Comparison of ENCODE assay signal across 18 cellular contexts in genomic region chr16:66658860-66659190, GRCh38.
"Had no signal": no experiment of that assay in that cellular context is flagged by ENCODE, and none has a peak within 500 bp of the region (broad histone marks: within the 10 kb centered on the region; RNA-seq: fewer than 3 reads in every experiment).

No MANE protein-coding gene starts in this region.

- DNase-seq: NCI-H1048, NCI-H1105, NCI-H1436 treated with DMSO at 0.1 percent for 48 hours, NCI-H1694 treated with DMSO at 0.1 percent for 48 hours, NCI-H1930, NCI-H2081, NCI-H2107, NCI-H2227 treated with DMSO at 0.1 percent for 48 hours, NCI-H524, NCI-H774, Right ventricle myocardium superior, RPMI8226, SK-N-SH, SW 1271 had no signal

- ATAC-seq: K562 had no signal

- H3K27ac ChIP-seq: HL-60, KMS-11 had no signal

- H3K9ac ChIP-seq: KMS-11, SK-N-SH had no signal

- H3K4me3 Mint-ChIP-seq: IgD-negative memory B cell had no signal

- H3K9me3 Mint-ChIP-seq: IgD-negative memory B cell had no signal

- H3K4me3 ChIP-seq: K562 had no signal

- H3K9me2 ChIP-seq: SK-N-SH had no signal

- H3K4me2 ChIP-seq: KMS-11, SK-N-SH had no signal

- H3K27ac Mint-ChIP-seq: IgD-negative memory B cell had no signal

- H3K9me3 ChIP-seq: SK-N-SH had no signal
